Comparison of ENCODE assay signal across 8 cellular contexts in the genomic region with DNA sequence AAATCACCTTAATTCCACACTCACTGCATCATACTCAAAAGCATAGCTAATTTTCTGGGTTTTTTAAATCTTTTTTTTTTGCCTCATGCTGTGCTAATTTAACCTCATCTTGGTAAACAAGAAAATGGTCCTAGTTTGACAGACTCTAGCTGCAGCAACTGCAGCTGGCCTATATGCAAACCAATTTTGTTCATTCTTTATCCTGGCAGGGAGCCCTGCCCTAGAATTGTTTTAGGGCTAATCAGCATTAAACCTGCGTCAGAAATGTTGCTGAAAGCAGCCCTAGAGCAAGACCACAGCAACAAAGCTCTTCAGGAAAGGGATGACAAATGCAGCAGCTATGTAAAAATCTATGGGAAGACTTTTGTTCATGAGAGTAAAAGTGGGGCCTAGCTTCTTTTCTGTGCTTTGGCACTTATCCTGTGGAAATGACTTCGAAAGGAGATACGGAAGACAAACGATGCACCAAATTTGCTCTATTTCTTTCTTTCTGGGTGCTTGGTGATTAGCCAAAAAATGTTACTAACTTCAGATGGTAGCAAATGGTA.
DNase-seq lines count a peak whose midpoint lies in the region; ATAC-seq and TF ChIP-seq lines count a peak whose summit lies in the region.

No MANE protein-coding gene starts in this region.

- TF ChIP-seq EP300 in ovary (IDR thresholded peaks at IDR 0.05) (no peak), esophagus muscularis mucosa (IDR thresholded peaks at IDR 0.05) (no peak)

- TF ChIP-seq POLR2A in ovary (IDR thresholded peaks at IDR 0.05) (no peak), esophagus muscularis mucosa (IDR thresholded peaks at IDR 0.05; ENCODE audit: low read depth) (no peak)

- H3K27me3 ChIP-seq in ovary (no peaks in the 10 kb centered on the region), esophagus muscularis mucosa (no peaks in the 10 kb centered on the region)

- 4 to 10% (median 9%) methylated on average over 4 of the region's 4 CpGs for WGBS in ovary, 3 donors
- 46% methylated on average over 4 of the region's 4 CpGs for WGBS in esophagus muscularis mucosa

- peak; percentile 32 for DNase-seq in GOT3 (lab: John Stamatoyannopoulos, UW)
- DNase-seq in NCI-H774 (lab: John Stamatoyannopoulos, UW), result peak; percentile 77
- peak; percentile 98 for DNase-seq in fibroblast of gingiva (ENCODE audit: low read depth)
- DNase-seq in ovary, result peak in 4 of 5 donors; percentile 34 to 61 (median 48)
- no peak for DNase-seq in DMS153 (lab: John Stamatoyannopoulos, UW)
- DNase-seq in esophagus muscularis mucosa (ENCODE audit: extremely low spot score), result no peak

- H3K9me3 ChIP-seq in ovary (no peaks in the 10 kb centered on the region), esophagus muscularis mucosa (no peaks in the 10 kb centered on the region)

- H3K36me3 ChIP-seq in ovary (no peaks in the 10 kb centered on the region), esophagus muscularis mucosa (no peaks in the 10 kb centered on the region)

- H3K27ac ChIP-seq in ovary, result peak overlapping the region in 1 of 2 donors; percentile 38
- no peak overlapping the region for H3K27ac ChIP-seq in esophagus muscularis mucosa (replicated peaks in 1 of 4)

- H3K4me1 ChIP-seq in ovary (ENCODE audit: insufficient read depth) (peaks cover 14% of the 10 kb centered on the region), esophagus muscularis mucosa (peaks cover 31 to 38% (median 34%) of the 10 kb centered on the region in 4 donors)

- intact Hi-C loops in ovary (cut with DNase I), result no loop called here
- intact Hi-C loops in esophagus muscularis mucosa (cut with DNase I), result no loop called here

- ATAC-seq in HG02678 (IDR thresholded peaks at IDR 0.05; ENCODE audit: unreplicated experiment) (no peak), HG03469 (IDR thresholded peaks at IDR 0.05; ENCODE audit: unreplicated experiment) (no peak)

- H3K4me3 ChIP-seq in ovary, result no peak overlapping the region
- H3K4me3 ChIP-seq in esophagus muscularis mucosa, result no peak overlapping the region

- no peak for TF ChIP-seq CTCF in ovary (IDR thresholded peaks at IDR 0.05)
- no peak for TF ChIP-seq CTCF in esophagus muscularis mucosa (IDR thresholded peaks at IDR 0.05)

Comparison
In these comparisons a context has a peak if more than half of its experiments do, and no peak if none do; other contexts are left out.
1. DNase-seq: peak in GOT3 (single experiment), NCI-H774 (single experiment), fibroblast of gingiva (single experiment) and ovary (4 of 5); none in DMS153 (single experiment) and esophagus muscularis mucosa (single experiment).